9 cellular contexts compared by ENCODE assay signal in genomic region chr3:100104442-100104798, GRCh38. TPM values are rescaled to one million over a fixed set of nuclear protein-coding genes. Genes with fewer than 3 reads are reported as not detected.
A peak's percentile ranks its signal among the peaks of the same experiment; 100 is the strongest.
DNase-seq lines count a peak whose midpoint lies in the region; ATAC-seq, FAIRE-seq and TF ChIP-seq lines count a peak whose summit lies in the region.
"Had no signal": no experiment of that assay in that cellular context is flagged by ENCODE, and none has a peak within 500 bp of the region (broad histone marks: within the 10 kb centered on the region; RNA-seq: fewer than 3 reads in every experiment).

No MANE protein-coding gene starts in this region.

- peaks cover 60 to 77% (median 66%) of the 10 kb centered on the region in 4 donors for H3K4me1 ChIP-seq in esophagus muscularis mucosa

- TF ChIP-seq POLR2A in GM12891 (IDR thresholded peaks at IDR 0.05; ENCODE audit: low read depth, low read length) = no peak
- TF ChIP-seq POLR2A in esophagus muscularis mucosa (IDR thresholded peaks at IDR 0.05; ENCODE audit: low read depth) = no peak

- no peak for TF ChIP-seq CTCF in esophagus muscularis mucosa (IDR thresholded peaks at IDR 0.05)

- DNase-seq in GM12891 (ENCODE audit: insufficient read length, low spot score) (no peak), esophagus muscularis mucosa (ENCODE audit: extremely low spot score) (no peak), amygdala (lab: John Stamatoyannopoulos, UW) (no peak), NCI-H748 (lab: John Stamatoyannopoulos, UW; ENCODE audit: unreplicated experiment) (no peak), ureter (ENCODE audit: low spot score) (no peak), putamen (ENCODE audit: low spot score) (no peak)

- H3K27me3 ChIP-seq in esophagus muscularis mucosa = no peaks in the 10 kb centered on the region

- 83% methylated on average over 2 of the region's 2 CpGs for WGBS in esophagus muscularis mucosa

- H3K9me3 ChIP-seq in esophagus muscularis mucosa = no peaks in the 10 kb centered on the region

- intact Hi-C loops in esophagus muscularis mucosa (cut with DNase I) = no loop called here

- no peaks in the 10 kb centered on the region for H3K36me3 ChIP-seq in esophagus muscularis mucosa

- peak overlapping the region; percentile 13 to 51 (median 27) for H3K27ac ChIP-seq in esophagus muscularis mucosa (replicated peaks in 1 of 4)

- ATAC-seq in GM19467 (IDR thresholded peaks at IDR 0.05; ENCODE audit: unreplicated experiment) (peak; percentile 26), HG03108 (IDR thresholded peaks at IDR 0.05; ENCODE audit: unreplicated experiment) (peak; percentile 36)

- TF ChIP-seq EP300 in esophagus muscularis mucosa (IDR thresholded peaks at IDR 0.05) = no peak

- H3K4me3 ChIP-seq in esophagus muscularis mucosa = no peak overlapping the region
- H3K4me3 ChIP-seq: K562 had no signal

- FAIRE-seq in GM12891 (lab: Jason Lieb, UNC) = peak; percentile 82
- FAIRE-seq: K562 had no signal

TF ChIP-seq in GM12891, 5 proteins besides CTCF, POLR2A, EP300 and RAD21:
- TF ChIP-seq POU2F2 (IDR thresholded peaks at IDR 0.05; ENCODE audit: low read depth, low read length) (no peak), TAF1 (IDR thresholded peaks at IDR 0.05; ENCODE audit: low read depth, low read length) (no peak), POLR2AphosphoS5 (IDR thresholded peaks at IDR 0.05; ENCODE audit: low read depth, low read length) (no peak), SPI1 (IDR thresholded peaks at IDR 0.05; ENCODE audit: low read depth, low read length) (no peak), PAX5 (IDR thresholded peaks at IDR 0.05; ENCODE audit: insufficient read depth, low read length, severe bottlenecking) (no peak)

RNA-seq across cellular contexts. Expression of gene FILIP1L, which starts 9.9 kb away (rescaled TPM):
- polyA plus RNA-seq in GM12891 (2012; ENCODE audit: low read depth, missing spikeins) = 2.0 TPM
- total RNA-seq in esophagus muscularis mucosa (100 to 1,000 TPM; 120 to 134 (median 127) TPM), ureter (136 TPM)
